Comparison of ENCODE assay signal across 11 cellular contexts in the genomic region with DNA sequence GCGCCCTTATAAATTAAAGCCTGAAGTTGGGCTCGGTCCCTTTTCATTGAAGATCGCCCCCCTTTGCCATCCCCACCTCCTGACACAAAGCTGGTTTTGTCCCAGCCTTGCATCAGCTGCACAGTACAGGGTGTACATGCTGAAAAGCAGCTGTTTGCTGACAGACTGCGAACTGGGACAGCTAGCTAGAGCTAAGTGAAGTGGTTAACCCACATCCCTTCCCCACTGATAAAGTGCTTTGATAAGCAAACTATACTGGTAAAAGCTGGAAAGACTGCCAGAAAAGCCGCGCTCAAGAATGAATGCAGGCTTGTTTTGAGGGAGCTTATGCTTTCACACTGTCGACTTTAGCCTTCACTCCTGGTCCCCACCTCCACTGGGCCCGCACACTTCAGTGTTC.
DNase-seq lines count a peak whose midpoint lies in the region; ATAC-seq and TF ChIP-seq lines count a peak whose summit lies in the region.
"Had no signal": no experiment of that assay in that cellular context is flagged by ENCODE, and none has a peak within 500 bp of the region (broad histone marks: within the 10 kb centered on the region; RNA-seq: fewer than 3 reads in every experiment).

No MANE protein-coding gene starts in this region.

- H3K27ac ChIP-seq in trophoblast cell (ENCODE audit: low read depth, low read length) (no peak overlapping the region), neural progenitor cell (no peak overlapping the region)

- no peak overlapping the region for H2AFZ ChIP-seq in trophoblast cell (ENCODE audit: insufficient read depth, low read length, poor library complexity)
- H2AFZ ChIP-seq in neural progenitor cell (replicated peaks): no peak overlapping the region

- no peak overlapping the region for H4K91ac ChIP-seq in trophoblast cell (ENCODE audit: low read depth, low read length)

- no peak overlapping the region for H3K18ac ChIP-seq in trophoblast cell (ENCODE audit: low read length)

- H3K9me3 Mint-ChIP-seq in T-cell (no peaks in the 10 kb centered on the region), neural progenitor cell (no peaks in the 10 kb centered on the region)
- H3K9me3 Mint-ChIP-seq in activated naive CD4-positive, alpha-beta T cell treated with anti-CD3 and anti-CD28 coated beads, Interleukin-2, amount 50 U/mL, for 72 hours: no peaks in the 10 kb centered on the region

- no peak overlapping the region for H2BK120ac ChIP-seq in trophoblast cell (ENCODE audit: insufficient read depth, low read length, poor library complexity)

- POLR2A ChIA-PET in T-cell (lab: Charles Lee): no interaction called here

- H3F3A ChIP-seq in neural progenitor cell (ENCODE audit: low read depth): no peaks in the 10 kb centered on the region

- H3K4ac ChIP-seq in trophoblast cell (ENCODE audit: low read depth, low read length): no peak overlapping the region

- H3K4me1 Mint-ChIP-seq in T-cell (peaks cover 34 to 36% (median 35%) of the 10 kb centered on the region in 3 donors), neural progenitor cell (peaks cover 4% of the 10 kb centered on the region)

- H3K36me3 ChIP-seq in trophoblast cell (ENCODE audit: control insufficient read depth in 1 of 2, insufficient read depth in 2 of 2, low read length in 2 of 2) (no peaks in the 10 kb centered on the region), neural progenitor cell (no peaks in the 10 kb centered on the region)

- H3K4me3 ChIP-seq in trophoblast cell (ENCODE audit: low read depth, low read length): no peak overlapping the region
- H3K4me3 ChIP-seq in neural progenitor cell: no peak overlapping the region

- no peak overlapping the region for H2BK5ac ChIP-seq in trophoblast cell (ENCODE audit: low read depth, low read length, poor library complexity)

- no peaks in the 10 kb centered on the region for H3K79me2 ChIP-seq in trophoblast cell (ENCODE audit: control insufficient read depth, insufficient read depth, low read length, poor library complexity)
- H3K79me2 ChIP-seq in neural progenitor cell (ENCODE audit: low read depth): no peaks in the 10 kb centered on the region

- H3K14ac ChIP-seq in trophoblast cell (ENCODE audit: low read length): no peak overlapping the region

- H3K9me3 ChIP-seq in trophoblast cell (ENCODE audit: insufficient read depth, low read depth, low read length) (no peaks in the 10 kb centered on the region), neural progenitor cell (ENCODE audit: low read depth) (no peaks in the 10 kb centered on the region)

- H3K79me1 ChIP-seq in trophoblast cell (ENCODE audit: low read length): no peaks in the 10 kb centered on the region

- no peak overlapping the region for H3K4me2 ChIP-seq in trophoblast cell (ENCODE audit: low read length)
- H3K4me2 ChIP-seq in neural progenitor cell: no peak overlapping the region

- no peak overlapping the region for H3K9ac ChIP-seq in trophoblast cell (ENCODE audit: low read length)
- H3K9ac ChIP-seq in neural progenitor cell: no peak overlapping the region

- H3K27me3 Mint-ChIP-seq in T-cell (peaks cover 0 to 3% of the 10 kb centered on the region in 2 donors), neural progenitor cell (ENCODE audit: insufficient read depth, low read depth) (no peaks in the 10 kb centered on the region)

- no peak overlapping the region for H4K12ac ChIP-seq in trophoblast cell (ENCODE audit: low read depth, low read length)

- ATAC-seq in T-cell (replicated peaks in 1 of 4) (peak; percentile 87 to 99 (median 98)), GM18519 (IDR thresholded peaks at IDR 0.05; ENCODE audit: low FRiP score, unreplicated experiment) (no peak)
- ATAC-seq in activated naive CD4-positive, alpha-beta T cell treated with anti-CD3 and anti-CD28 coated beads, Interleukin-2, amount 50 U/mL, for 72 hours: peak; percentile 57 to 71

- peak overlapping the region in 1 of 2 donors; percentile 11 for H3K27ac Mint-ChIP-seq in T-cell
- no peak overlapping the region for H3K27ac Mint-ChIP-seq in activated naive CD4-positive, alpha-beta T cell treated with anti-CD3 and anti-CD28 coated beads, Interleukin-2, amount 50 U/mL, for 72 hours
- no peak overlapping the region for H3K27ac Mint-ChIP-seq in neural progenitor cell

- CTCF ChIA-PET in T-cell (lab: Charles Lee): no interaction called here

- DNase-seq in NCI-H2029 (lab: John Stamatoyannopoulos, UW) (peak; percentile 14), NCI-H2029 treated with DMSO at 0.1 percent for 48 hours (lab: John Stamatoyannopoulos, UW) (no peak), T-cell (peak in 33 of 34 experiments; percentile 3 to 64 (median 26)), trophoblast cell (peak; percentile 31 to 73), neural progenitor cell (ENCODE audit: low spot score) (no peak), NOMO-1 treated with dmso at 0.1 percent for 144 hours (lab: John Stamatoyannopoulos, UW; ENCODE audit: unreplicated experiment) (no peak)
- DNase-seq in activated naive CD4-positive, alpha-beta T cell treated with anti-CD3 and anti-CD28 coated beads, Interleukin-2, amount 50 U/mL, for 72 hours (ENCODE audit: low spot score in 2 of 2): no peak
- DNase-seq: DMS79 treated with DMSO at 0.1 percent for 48 hours, hypothalamus, right cardiac atrium had no signal

- H3K23ac ChIP-seq in trophoblast cell (ENCODE audit: low read length): no peak overlapping the region

- H3K4me3 Mint-ChIP-seq in T-cell (peak overlapping the region; percentile 2 to 56 (median 11)), neural progenitor cell (no peak overlapping the region)

- WGBS in trophoblast cell (ENCODE audit: extremely low coverage, insufficient coverage, insufficient read length): no CpG with 5 or more reads among the region's 8 CpGs

- no peak overlapping the region for H2BK12ac ChIP-seq in trophoblast cell (ENCODE audit: low read length)

- no peak for TF ChIP-seq CTCF in neural progenitor cell (IDR thresholded peaks at IDR 0.05)

- no peak overlapping the region for H4K8ac ChIP-seq in trophoblast cell (ENCODE audit: low read depth, low read length)

- H4K20me1 ChIP-seq in neural progenitor cell (ENCODE audit: low read depth): no peaks in the 10 kb centered on the region

- H3K27me3 ChIP-seq in trophoblast cell (ENCODE audit: insufficient read depth, low read length): no peaks in the 10 kb centered on the region
- no peaks in the 10 kb centered on the region for H3K27me3 ChIP-seq in neural progenitor cell

- peaks cover 0 to 3% of the 10 kb centered on the region in 2 experiments for H3K4me1 ChIP-seq in trophoblast cell (ENCODE audit: control insufficient read depth in 1 of 2, insufficient read depth in 2 of 2, low read length in 2 of 2)
- H3K4me1 ChIP-seq in neural progenitor cell: no peaks in the 10 kb centered on the region

- no peak overlapping the region for H2AK5ac ChIP-seq in trophoblast cell (ENCODE audit: low read length)

- H3K36me3 Mint-ChIP-seq in T-cell: peaks cover 4% of the 10 kb centered on the region
- H3K36me3 Mint-ChIP-seq in activated naive CD4-positive, alpha-beta T cell treated with anti-CD3 and anti-CD28 coated beads, Interleukin-2, amount 50 U/mL, for 72 hours: no peaks in the 10 kb centered on the region
- no peaks in the 10 kb centered on the region for H3K36me3 Mint-ChIP-seq in neural progenitor cell

Comparison
In these comparisons a context has a peak if more than half of its experiments do, and no peak if none do; other contexts are left out.
1. DNase-seq: peak in NCI-H2029 (single experiment), T-cell (33 of 34) and trophoblast cell (2 of 2); none in NCI-H2029 treated with DMSO at 0.1 percent for 48 hours (single experiment), activated naive CD4-positive, alpha-beta T cell treated with anti-CD3 and anti-CD28 coated beads, Interleukin-2, amount 50 U/mL, for 72 hours (0 of 2), neural progenitor cell (single experiment) and NOMO-1 treated with dmso at 0.1 percent for 144 hours (single experiment).